ENCODE assay signal across 7 cellular contexts in genomic region chr5:40223884-40224402, GRCh38.
DNase-seq lines count a peak whose midpoint lies in the region; ATAC-seq lines count a peak whose summit lies in the region.

No MANE protein-coding gene starts in this region.

- ATAC-seq in GM18870 (IDR thresholded peaks at IDR 0.05; ENCODE audit: unreplicated experiment) (peak; percentile 80), HG02852 (IDR thresholded peaks at IDR 0.05; ENCODE audit: unreplicated experiment) (peak; percentile 61)

- H3K27ac Mint-ChIP-seq in T-helper 2 cell treated with Interferon-gamma antibody and Interleukin-4, amounts not matched to agents 5 μg/mL and 100 μg/mL, for 36 hours = peak overlapping the region; percentile 82

- H3K27me3 Mint-ChIP-seq in T-helper 2 cell treated with Interferon-gamma antibody and Interleukin-4, amounts not matched to agents 5 μg/mL and 100 μg/mL, for 36 hours (ENCODE audit: low read depth) = no peaks in the 10 kb centered on the region

- peak overlapping the region; percentile 74 for H3K4me3 Mint-ChIP-seq in T-helper 2 cell treated with Interferon-gamma antibody and Interleukin-4, amounts not matched to agents 5 μg/mL and 100 μg/mL, for 36 hours

- peak; percentile 76 for DNase-seq in T-helper 2 cell treated with Interferon-gamma antibody and Interleukin-4, amounts not matched to agents 5 μg/mL and 100 μg/mL, for 36 hours (ENCODE audit: low spot score)
- DNase-seq in lung microvascular endothelial cell (ENCODE audit: low read depth in 2 of 2) = peak; percentile 3 to 90
- no peak for DNase-seq in HuH-7 (ENCODE audit: low spot score)
- no peak for DNase-seq in NCI-H146 (lab: John Stamatoyannopoulos, UW)
- DNase-seq in NCI-H2227 treated with DMSO at 0.1 percent for 48 hours (lab: John Stamatoyannopoulos, UW) = no peak

- peaks cover 13% of the 10 kb centered on the region for H3K36me3 Mint-ChIP-seq in T-helper 2 cell treated with Interferon-gamma antibody and Interleukin-4, amounts not matched to agents 5 μg/mL and 100 μg/mL, for 36 hours (ENCODE audit: low read depth)

- peaks cover 37% of the 10 kb centered on the region for H3K4me1 Mint-ChIP-seq in T-helper 2 cell treated with Interferon-gamma antibody and Interleukin-4, amounts not matched to agents 5 μg/mL and 100 μg/mL, for 36 hours (ENCODE audit: low read depth)

- H3K9me3 Mint-ChIP-seq in T-helper 2 cell treated with Interferon-gamma antibody and Interleukin-4, amounts not matched to agents 5 μg/mL and 100 μg/mL, for 36 hours = peaks cover 12% of the 10 kb centered on the region

Comparison
In these comparisons a context has a peak if more than half of its experiments do, and no peak if none do; other contexts are left out.
1. DNase-seq: peak in T-helper 2 cell treated with Interferon-gamma antibody and Interleukin-4, amounts not matched to agents 5 μg/mL and 100 μg/mL, for 36 hours (single experiment) and lung microvascular endothelial cell (2 of 2); none in HuH-7 (single experiment), NCI-H146 (single experiment) and NCI-H2227 treated with DMSO at 0.1 percent for 48 hours (single experiment).